Comparison of ENCODE assay signal across 8 cellular contexts in the genomic region with DNA sequence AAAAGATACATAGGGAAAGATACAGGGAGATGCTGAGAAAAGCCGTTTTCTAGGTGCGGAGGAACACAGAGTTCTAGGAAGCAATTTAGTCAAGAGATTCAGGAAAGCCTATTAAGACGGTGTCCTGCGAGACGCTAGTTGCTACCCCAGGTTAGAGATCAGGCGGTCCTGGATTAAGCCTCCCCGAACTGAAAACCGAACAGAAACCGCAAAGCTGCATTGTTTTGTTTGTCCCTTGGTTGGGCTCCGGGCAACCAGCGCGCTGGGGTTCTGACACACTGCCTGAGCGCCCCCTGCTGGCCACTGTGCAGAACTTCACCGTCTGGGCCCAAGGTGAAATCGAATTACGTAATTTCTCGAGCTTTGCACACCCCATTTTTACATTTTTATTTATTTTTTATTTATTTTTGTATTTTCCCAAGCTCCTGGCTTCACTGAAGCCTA. TPM values are rescaled to one million over a fixed set of nuclear protein-coding genes. Genes with fewer than 3 reads are reported as not detected.
DNase-seq lines count a peak whose midpoint lies in the region; ATAC-seq, FAIRE-seq and TF ChIP-seq lines count a peak whose summit lies in the region.

No MANE protein-coding gene starts in this region.

- peak; percentile 85 for ATAC-seq in GM18868 (IDR thresholded peaks at IDR 0.05; ENCODE audit: unreplicated experiment)
- ATAC-seq in HG03135 (IDR thresholded peaks at IDR 0.05; ENCODE audit: unreplicated experiment): peak; percentile 96
- ATAC-seq in activated B cell treated with CpG ODN at 0.5 μM for 24 hours (ENCODE audit: low read depth): peak; percentile 86

- H3K9me3 Mint-ChIP-seq in activated B cell treated with CpG ODN at 0.5 μM for 24 hours: no peaks in the 10 kb centered on the region

- peak; percentile 55 for FAIRE-seq in islet of Langerhans (lab: Jason Lieb, UNC)

- peaks cover 18% of the 10 kb centered on the region for H3K27me3 Mint-ChIP-seq in activated B cell treated with CpG ODN at 0.5 μM for 24 hours

- CTCF ChIA-PET in AG04449 (lab: Yijun Ruan, JAX): interaction anchor here (0.6 to 15.2 kb wide), 79 partner anchors 9 to 971 kb away, joined by 3 to 279 read pairs (median 5); a partner anchor contains a TSS
- CTCF ChIA-PET in activated B cell treated with CpG ODN at 0.5 μM for 24 hours (lab: Charles Lee): interaction anchor here (0.9 to 9.0 kb wide), 16 partner anchors 9 to 1318 kb away, joined by 3 to 97 read pairs (median 5); a partner anchor contains a TSS

- no peaks in the 10 kb centered on the region for H3K36me3 Mint-ChIP-seq in activated B cell treated with CpG ODN at 0.5 μM for 24 hours (ENCODE audit: low read depth)

- peak overlapping the region; percentile 55 for H3K4me3 ChIP-seq in AG04449 (ENCODE audit: low read depth, low read length)

- POLR2A ChIA-PET in AG04449 (lab: Yijun Ruan, JAX): interaction anchor here (0.8 to 1.6 kb wide), 7 partner anchors 109 to 314 kb away, joined by 3 to 16 read pairs (median 5); a partner anchor contains a TSS
- POLR2A ChIA-PET in activated B cell treated with CpG ODN at 0.5 μM for 24 hours (lab: Charles Lee): interaction anchor here (0.5 to 1.1 kb wide), 3 partner anchors 37 to 654 kb away, joined by 4 read pairs; a partner anchor contains a TSS

- H3K27ac Mint-ChIP-seq in activated B cell treated with CpG ODN at 0.5 μM for 24 hours: peak overlapping the region; percentile 67

- intact Hi-C loops in activated B cell treated with CpG ODN at 0.5 μM for 24 hours (cut with micrococcal nuclease): loop anchor here (1.0 kb wide), 6 partner anchors 37 to 667 kb away; a partner anchor contains a TSS

- H3K4me3 Mint-ChIP-seq in activated B cell treated with CpG ODN at 0.5 μM for 24 hours: peak overlapping the region; percentile 79

- peak overlapping the region; percentile 81 for H3K27ac ChIP-seq in caudate nucleus (ENCODE audit: low read depth, low read length)

- DNase-seq in AG04449 (ENCODE audit: low read depth, low spot score) (peak; percentile 38), NCI-H2196 treated with DMSO at 0.1 percent for 48 hours (lab: John Stamatoyannopoulos, UW; ENCODE audit: unreplicated experiment) (peak; percentile 91), activated B cell treated with CpG ODN at 0.5 μM for 24 hours (peak; percentile 74), caudate nucleus (lab: John Stamatoyannopoulos, UW) (peak in 58 of 61 donors; percentile 21 to 91 (median 72))
- DNase-seq in stimulated activated CD4-positive, alpha-beta T cell treated with anti-CD3 and anti-CD28 coated beads, Interleukin-12 subunit alpha, Interleukin-12 subunit beta, amount 100 ng/mL, for 24 hours (ENCODE audit: low read depth in 2 of 2): peak; percentile 63 to 75

- peaks cover 14% of the 10 kb centered on the region for H3K4me1 Mint-ChIP-seq in activated B cell treated with CpG ODN at 0.5 μM for 24 hours

- TF ChIP-seq CTCF in AG04449 (IDR thresholded peaks at IDR 0.05; ENCODE audit: insufficient read depth, low read length, missing control alignments): peak; percentile 88
- TF ChIP-seq CTCF in activated B cell treated with CpG ODN at 0.5 μM for 24 hours (IDR thresholded peaks at IDR 0.05): peak; percentile 84

RNA-seq across cellular contexts. Expression of a gene that starts 37.3 kb away (rescaled TPM):
- total RNA-seq in activated B cell treated with CpG ODN at 0.5 μM for 24 hours: 80.4 and 86.3 TPM in 2 replicates

Comparison
In these comparisons a context has a peak if more than half of its experiments do, and no peak if none do; other contexts are left out.
1. Peak in every context shown above with its lines: DNase-seq, ATAC-seq, H3K4me3 ChIP-seq and H3K27ac ChIP-seq.
2. DNase-seq: peak in every context shown above with its lines; median percentile 91 in NCI-H2196 treated with DMSO at 0.1 percent for 48 hours; 74 in activated B cell treated with CpG ODN at 0.5 μM for 24 hours; 72 in caudate nucleus; 69 in stimulated activated CD4-positive, alpha-beta T cell treated with anti-CD3 and anti-CD28 coated beads, Interleukin-12 subunit alpha, Interleukin-12 subunit beta, amount 100 ng/mL, for 24 hours; 38 in AG04449.